In genomic region chr12:62603811-62604098, GRCh38 we compare ENCODE assay signal across 8 cellular contexts.
A peak's percentile ranks its signal among the peaks of the same experiment; 100 is the strongest.
DNase-seq lines count a peak whose midpoint lies in the region; ATAC-seq and TF ChIP-seq lines count a peak whose summit lies in the region.

No MANE protein-coding gene starts in this region.

- CTCF ChIA-PET in activated CD4-positive, alpha-beta T cell treated with anti-CD3 and anti-CD28 coated beads, Interleukin-2, amount 10 ng/mL, durations not matched to agents 7 days and 5 days (lab: Charles Lee), result interaction anchor here (1.1 to 2.1 kb wide), 5 partner anchors 9 to 190 kb away, joined by 3 to 7 read pairs (median 3); no protein-coding TSS in a partner anchor

- POLR2A ChIA-PET in activated CD4-positive, alpha-beta T cell treated with anti-CD3 and anti-CD28 coated beads, Interleukin-2, amount 10 ng/mL, durations not matched to agents 7 days and 5 days (lab: Charles Lee), result no interaction called here

- peaks cover 31% of the 10 kb centered on the region for H3K36me3 Mint-ChIP-seq in activated CD4-positive, alpha-beta T cell treated with anti-CD3 and anti-CD28 coated beads, Interleukin-2, amount 10 ng/mL, durations not matched to agents 7 days and 5 days (ENCODE audit: low read depth)

- H3K4me3 Mint-ChIP-seq in activated CD4-positive, alpha-beta T cell treated with anti-CD3 and anti-CD28 coated beads, Interleukin-2, amount 10 ng/mL, durations not matched to agents 7 days and 5 days, result peak overlapping the region; percentile 87

- ATAC-seq in HG02870 (IDR thresholded peaks at IDR 0.05; ENCODE audit: unreplicated experiment), result no peak

- H3K4me1 ChIP-seq in ascending aorta (peaks cover 3 to 5% of the 10 kb centered on the region in 2 donors), liver (ENCODE audit: control insufficient read depth in 4 of 4, insufficient read depth in 4 of 4, low read length in 3 of 4) (peaks cover 0 to 12% (median 6%) of the 10 kb centered on the region in 4 donors), thymus (ENCODE audit: control insufficient read depth, insufficient read depth, low read length) (peaks cover 7% of the 10 kb centered on the region)

- H3K27me3 ChIP-seq in ascending aorta (no peaks in the 10 kb centered on the region), liver (ENCODE audit: control insufficient read depth in 4 of 4, insufficient read depth in 4 of 4, low read length in 3 of 4) (no peaks in the 10 kb centered on the region), thymus (ENCODE audit: control insufficient read depth, insufficient read depth) (no peaks in the 10 kb centered on the region)

- intact Hi-C loops in ascending aorta (cut with DNase I), result loop anchor here (1.0 to 10.0 kb wide), 9 partner anchors 28 to 441 kb away; partner anchors contain the start of genes MON2, PPM1H and USP15

- no peak for DNase-seq in activated CD4-positive, alpha-beta T cell treated with anti-CD3 and anti-CD28 coated beads, Interleukin-2, amount 10 ng/mL, durations not matched to agents 7 days and 5 days
- no peak for DNase-seq in activated CD4-positive, alpha-beta T cell treated with anti-CD3 and anti-CD28 coated beads, Interleukin-2, amount 50 U/mL, for 1 hour
- DNase-seq in ascending aorta (ENCODE audit: low spot score in 2 of 2) (no peak), T-helper 9 cell (no peak), NCI-H69 (lab: John Stamatoyannopoulos, UW) (no peak)

- no peak for TF ChIP-seq CTCF in ascending aorta (IDR thresholded peaks at IDR 0.05)
- no peak for TF ChIP-seq CTCF in liver (IDR thresholded peaks at IDR 0.05; ENCODE audit: low read depth, low read length, missing input control)

- peaks cover 46% of the 10 kb centered on the region for H3K4me1 Mint-ChIP-seq in activated CD4-positive, alpha-beta T cell treated with anti-CD3 and anti-CD28 coated beads, Interleukin-2, amount 10 ng/mL, durations not matched to agents 7 days and 5 days

- H3K36me3 ChIP-seq in ascending aorta (no peaks in the 10 kb centered on the region), liver (ENCODE audit: control insufficient read depth in 4 of 4, insufficient read depth in 3 of 4, low read depth in 1 of 4, low read length in 3 of 4) (no peaks in the 10 kb centered on the region), thymus (ENCODE audit: control insufficient read depth, insufficient read depth) (no peaks in the 10 kb centered on the region)

- peak overlapping the region; percentile 87 to 97 for H3K4me3 ChIP-seq in ascending aorta
- H3K4me3 ChIP-seq in liver (ENCODE audit: low read depth in 1 of 3, low read length in 3 of 3), result peak overlapping the region; percentile 71 to 96 (median 90)
- H3K4me3 ChIP-seq in thymus (ENCODE audit: low read length), result peak overlapping the region; percentile 97

- H3K27ac Mint-ChIP-seq in activated CD4-positive, alpha-beta T cell treated with anti-CD3 and anti-CD28 coated beads, Interleukin-2, amount 10 ng/mL, durations not matched to agents 7 days and 5 days, result peak overlapping the region; percentile 99

- no peaks in the 10 kb centered on the region for H3K9me3 Mint-ChIP-seq in activated CD4-positive, alpha-beta T cell treated with anti-CD3 and anti-CD28 coated beads, Interleukin-2, amount 10 ng/mL, durations not matched to agents 7 days and 5 days

- no peak for TF ChIP-seq RAD21 in liver (IDR thresholded peaks at IDR 0.05)

- peak overlapping the region; percentile 99 to 100 for H3K27ac ChIP-seq in ascending aorta
- H3K27ac ChIP-seq in liver (ENCODE audit: low read depth in 1 of 2, low read length in 2 of 2), result peak overlapping the region; percentile 100
- peak overlapping the region; percentile 100 for H3K27ac ChIP-seq in thymus (ENCODE audit: low read depth)

- peak overlapping the region; percentile 71 to 91 for H3K9ac ChIP-seq in liver (ENCODE audit: low read depth in 1 of 2, low read length in 2 of 2)

- under 1% methylated on average over 14 of the region's 14 CpGs for WGBS in liver
- WGBS in thymus, result under 1% methylated on average over 14 of the region's 14 CpGs

- no peaks in the 10 kb centered on the region for H3K9me3 ChIP-seq in ascending aorta
- H3K9me3 ChIP-seq in liver (ENCODE audit: control insufficient read depth in 4 of 4, low read length in 3 of 4), result no peaks in the 10 kb centered on the region
- no peaks in the 10 kb centered on the region for H3K9me3 ChIP-seq in thymus (ENCODE audit: control insufficient read depth)

- H3K27me3 Mint-ChIP-seq in activated CD4-positive, alpha-beta T cell treated with anti-CD3 and anti-CD28 coated beads, Interleukin-2, amount 10 ng/mL, durations not matched to agents 7 days and 5 days, result no peaks in the 10 kb centered on the region

TF ChIP-seq in liver, 16 proteins besides CTCF, POLR2A, EP300 and RAD21:
- TF ChIP-seq GABPA (IDR thresholded peaks at IDR 0.05 in 1 of 2, conservative IDR thresholded peaks at IDR 0.05 in 1 of 2) (no peak), HNF4A (conservative IDR thresholded peaks at IDR 0.05) (no peak), YY1 (IDR thresholded peaks at IDR 0.05) (no peak), TAF1 (conservative IDR thresholded peaks at IDR 0.05) (no peak), REST (IDR thresholded peaks at IDR 0.05) (no peak), ZBTB33 (IDR thresholded peaks at IDR 0.05) (no peak), RXRA (IDR thresholded peaks at IDR 0.05) (no peak), EGR1 (IDR thresholded peaks at IDR 0.05; ENCODE audit: low read depth in 2 of 2) (no peak), HNF4G (IDR thresholded peaks at IDR 0.05) (no peak), FOXA1 (IDR thresholded peaks at IDR 0.05) (no peak), MAX (IDR thresholded peaks at IDR 0.05) (no peak), SP1 (IDR thresholded peaks at IDR 0.05) (no peak), FOXA2 (IDR thresholded peaks at IDR 0.05) (no peak), ATF3 (IDR thresholded peaks at IDR 0.05) (no peak), JUND (IDR thresholded peaks at IDR 0.05) (no peak), NR2F2 (IDR thresholded peaks at IDR 0.05) (no peak)
